15 cellular contexts compared by ENCODE assay signal in genomic region chr6:80020381-80021120, GRCh38. TPM values are rescaled to one million over a fixed set of nuclear protein-coding genes. Genes with fewer than 3 reads are reported as not detected.
A peak's percentile ranks its signal among the peaks of the same experiment; 100 is the strongest.
DNase-seq lines count a peak whose midpoint lies in the region; TF ChIP-seq lines count a peak whose summit lies in the region.
"Had no signal": no experiment of that assay in that cellular context is flagged by ENCODE, and none has a peak within 500 bp of the region (broad histone marks: within the 10 kb centered on the region; RNA-seq: fewer than 3 reads in every experiment).

No MANE protein-coding gene starts in this region.

- no peak overlapping the region for H3K4me3 ChIP-seq in GM23248
- H3K4me3 ChIP-seq in hepatocyte, result no peak overlapping the region
- H3K4me3 ChIP-seq in PC-9, result no peak overlapping the region

- TF ChIP-seq CTCF in hepatocyte (IDR thresholded peaks at IDR 0.05; ENCODE audit: poor library complexity) (no peak), progenitor cell of endocrine pancreas (IDR thresholded peaks at IDR 0.05; ENCODE audit: unreplicated experiment) (no peak), PC-9 (conservative IDR thresholded peaks at IDR 0.05) (no peak)

- H3K9ac ChIP-seq in GM23248, result no peak overlapping the region

- H3K4me1 Mint-ChIP-seq in progenitor cell of endocrine pancreas (ENCODE audit: low read depth), result peaks cover 27% of the 10 kb centered on the region
- H3K4me1 Mint-ChIP-seq: B cell had no signal

- peak overlapping the region; percentile 20 for H2AFZ ChIP-seq in GM23248
- H2AFZ ChIP-seq in hepatocyte, result peak overlapping the region; percentile 18
- no peak overlapping the region for H2AFZ ChIP-seq in PC-9

- CTCF ChIA-PET in PC-9 (lab: Charles Lee), result no interaction called here

- no peaks in the 10 kb centered on the region for H3K9me3 Mint-ChIP-seq in progenitor cell of endocrine pancreas (ENCODE audit: low read depth)
- H3K9me3 Mint-ChIP-seq: CD4-positive, CD25-positive, alpha-beta regulatory T cell; IgD-negative memory B cell had no signal

- H3K27ac Mint-ChIP-seq in progenitor cell of endocrine pancreas, result peak overlapping the region; percentile 88
- H3K27ac Mint-ChIP-seq: B cell; CD4-positive, CD25-positive, alpha-beta regulatory T cell; IgD-negative memory B cell had no signal

- BruUV-seq in PC-9 (replicated peaks; lab: Mats Ljungman, UMichigan), result no TSS peak

- DNase-seq in GM23248 (no peak), SK-N-DZ (ENCODE audit: low spot score) (peak; percentile 18), hepatocyte (ENCODE audit: low spot score) (no peak), progenitor cell of endocrine pancreas (ENCODE audit: low spot score, unreplicated experiment) (no peak), PC-9 (no peak), HK-2 (ENCODE audit: unreplicated experiment) (no peak), cerebellar nuclear complex (lab: John Stamatoyannopoulos, UW) (no peak)
- DNase-seq in central memory CD4-positive, alpha-beta T cell, result no peak
- DNase-seq: CD4-positive, CD25-positive, alpha-beta regulatory T cell; EL; NCI-H187; NCI-H69; SHP77 had no signal

- H3K36me3 ChIP-seq in GM23248 (ENCODE audit: low read depth) (no peaks in the 10 kb centered on the region; the same call in 1 of the 2 replicates), hepatocyte (replicated peaks; ENCODE audit: insufficient read depth, low read depth) (no peaks in the 10 kb centered on the region), PC-9 (ENCODE audit: low read depth) (peaks cover 8% of the 10 kb centered on the region; the same call in 1 of the 2 replicates)

- in situ Hi-C loops in GM23248 (cut with MboI), result no loop called here

- H3K9me3 ChIP-seq in GM23248 (ENCODE audit: low read depth), result no peaks in the 10 kb centered on the region
- no peaks in the 10 kb centered on the region for H3K9me3 ChIP-seq in hepatocyte (ENCODE audit: low read depth)
- no peaks in the 10 kb centered on the region for H3K9me3 ChIP-seq in PC-9 (ENCODE audit: insufficient read depth, low read depth)

- H4K20me1 ChIP-seq in GM23248 (ENCODE audit: insufficient read depth), result no peaks in the 10 kb centered on the region
- H4K20me1 ChIP-seq in hepatocyte (ENCODE audit: insufficient read depth, poor library complexity, severe bottlenecking), result no peaks in the 10 kb centered on the region
- no peaks in the 10 kb centered on the region for H4K20me1 ChIP-seq in PC-9 (ENCODE audit: insufficient read depth)

- H3K27ac ChIP-seq in GM23248 (no peak overlapping the region), hepatocyte (no peak overlapping the region), PC-9 (no peak overlapping the region)

- H3K79me2 ChIP-seq in GM23248 (ENCODE audit: insufficient read depth) (no peaks in the 10 kb centered on the region), hepatocyte (no peaks in the 10 kb centered on the region), PC-9 (ENCODE audit: low read depth) (no peaks in the 10 kb centered on the region)

- H3K9me2 ChIP-seq in GM23248 (ENCODE audit: insufficient read depth) (no peaks in the 10 kb centered on the region), hepatocyte (replicated peaks; ENCODE audit: insufficient read depth) (no peaks in the 10 kb centered on the region), PC-9 (ENCODE audit: insufficient read depth) (no peaks in the 10 kb centered on the region)

- WGBS in GM23248 (ENCODE audit: low coverage in 1 of 2, low lambda C conversion rate in 2 of 2, missing lambda C conversion rate in 2 of 2), 2 experiments, result 73 to 82% methylated on average over 7 of the region's 7 CpGs
- 59% methylated on average over 7 of the region's 7 CpGs for WGBS in hepatocyte (ENCODE audit: low lambda C conversion rate, missing lambda C conversion rate)

- H3K36me3 Mint-ChIP-seq in progenitor cell of endocrine pancreas (ENCODE audit: insufficient read depth), result peaks cover 2% of the 10 kb centered on the region
- H3K36me3 Mint-ChIP-seq: CD4-positive, CD25-positive, alpha-beta regulatory T cell had no signal

- H3K4me1 ChIP-seq in GM23248 (ENCODE audit: insufficient read depth) (peaks cover 8% of the 10 kb centered on the region; the same call in 1 of the 2 replicates), hepatocyte (ENCODE audit: insufficient read depth) (no peaks in the 10 kb centered on the region), PC-9 (replicated peaks; ENCODE audit: insufficient read depth) (no peaks in the 10 kb centered on the region)

- no peaks in the 10 kb centered on the region for H3K27me3 ChIP-seq in GM23248 (replicated peaks; ENCODE audit: insufficient read depth)
- no peaks in the 10 kb centered on the region for H3K27me3 ChIP-seq in hepatocyte
- H3K27me3 ChIP-seq in PC-9 (ENCODE audit: insufficient read depth, low read depth), result no peaks in the 10 kb centered on the region

- POLR2A ChIA-PET in PC-9 (lab: Charles Lee; ENCODE audit: unreplicated experiment), result no interaction called here

- intact Hi-C loops in PC-9 (cut with micrococcal nuclease; ENCODE audit: unreplicated experiment), result no loop called here

- no peak overlapping the region for H3K4me2 ChIP-seq in GM23248 (ENCODE audit: unreplicated experiment)
- H3K4me2 ChIP-seq in hepatocyte, result peak overlapping the region; percentile 47
- no peak overlapping the region for H3K4me2 ChIP-seq in PC-9

- peak overlapping the region; percentile 15 for H3K4me3 Mint-ChIP-seq in progenitor cell of endocrine pancreas (ENCODE audit: low read depth)
- H3K4me3 Mint-ChIP-seq: B cell; CD4-positive, CD25-positive, alpha-beta regulatory T cell; IgD-negative memory B cell had no signal

- no peaks in the 10 kb centered on the region for H3K27me3 Mint-ChIP-seq in progenitor cell of endocrine pancreas
- H3K27me3 Mint-ChIP-seq: B cell; CD4-positive, CD25-positive, alpha-beta regulatory T cell; IgD-negative memory B cell had no signal

- H3F3A ChIP-seq in GM23248 (ENCODE audit: insufficient read depth), result no peaks in the 10 kb centered on the region
- H3F3A ChIP-seq in PC-9 (ENCODE audit: insufficient read depth, low read depth), result no peaks in the 10 kb centered on the region

RNA-seq across cellular contexts. Expression of gene TTK, which starts 16.1 kb away (rescaled TPM):
- 12.0 and 16.7 TPM in 2 replicates for total RNA-seq in GM23248 (2014; rRNA removed; shearing (Covaris generic))
- 7.8 and 8.7 TPM in 2 replicates for polyA plus RNA-seq in GM23248 (2016; fragmentation: Nextera tagmentation; extraction: Ambion mirVana)
- polyA plus RNA-seq in SK-N-DZ (2014; cell fraction: cytosol; rRNA removed), result 82.8 and 104 TPM in 2 replicates
- polyA plus RNA-seq in SK-N-DZ (2014; cell fraction: nucleus; rRNA removed), result 83.3 and 84.8 TPM in 2 replicates
- total RNA-seq in hepatocyte, result 10.2 and 10.7 TPM in 2 replicates
- 3.1 and 4.0 TPM in 2 replicates for polyA plus RNA-seq in hepatocyte
- 20.6 and 22.1 TPM in 2 replicates for total RNA-seq in progenitor cell of endocrine pancreas
- 28.7 and 40.3 TPM in 2 replicates for total RNA-seq in PC-9 (2021)
